8 cellular contexts compared by ENCODE assay signal in genomic region chr9:93453047-93453914, GRCh38. TPM values are rescaled to one million over a fixed set of nuclear protein-coding genes. Genes with fewer than 3 reads are reported as not detected.
DNase-seq lines count a peak whose midpoint lies in the region; ATAC-seq and TF ChIP-seq lines count a peak whose summit lies in the region.

Gene FAM120AOS, minus strand, starts transcription at chr9:93453581. Its CDS starts 872 bp downstream, at chr9:93452709.

- peak; percentile 56 for ATAC-seq in GM21447 (IDR thresholded peaks at IDR 0.05; ENCODE audit: unreplicated experiment)

- peak within 1 kb of the TSS; percentile 79 for H3K4me3 Mint-ChIP-seq in Calu3 (ENCODE audit: low read depth, unreplicated experiment)

- peak within 1 kb of the TSS; percentile 85 for H3K27ac Mint-ChIP-seq in Calu3 (ENCODE audit: unreplicated experiment)

- H3K27me3 Mint-ChIP-seq in Calu3 (ENCODE audit: unreplicated experiment): no peaks in the 10 kb centered on the region

- intact Hi-C loops in Calu3 (cut with micrococcal nuclease; ENCODE audit: unreplicated experiment): loop anchor here (2.0 kb wide), 1 partner anchor 14 kb away; no protein-coding TSS in a partner anchor

- peaks cover 53% of the 10 kb centered on the region for H3K36me3 Mint-ChIP-seq in Calu3 (ENCODE audit: insufficient read depth, unreplicated experiment)

- BruUV-seq in Calu3 (replicated peaks; lab: Mats Ljungman, UMichigan): TSS peak; percentile 38

- TF ChIP-seq CTCF in Calu3 (IDR thresholded peaks at IDR 0.05; ENCODE audit: unreplicated experiment): no peak

- CTCF ChIA-PET in Calu3 (lab: Charles Lee): interaction anchor here (0.6 to 1.5 kb wide), 4 partner anchors 12 to 778 kb away, joined by 3 to 7 read pairs (median 4); no protein-coding TSS in a partner anchor

- DNase-seq in Calu3: peak; percentile 85
- peak; percentile 83 for DNase-seq in HuH-7 (ENCODE audit: low spot score)
- peak; percentile 97 for DNase-seq in OCI-M1 (lab: John Stamatoyannopoulos, UW)
- peak; percentile 82 for DNase-seq in activated T-cell treated with anti-CD3 and anti-CD28 coated beads for 24 hours (ENCODE audit: low read depth)
- peak; percentile 91 for DNase-seq in epidermal melanocyte (ENCODE audit: insufficient read length, low spot score)
- peak; percentile 92 for DNase-seq in middle frontal gyrus (ENCODE audit: extremely low spot score, low spot score)
- DNase-seq in stimulated activated CD8-positive, alpha-beta memory T cell treated with anti-CD3 and anti-CD28 coated beads, Interleukin-2, amount 100 ng/mL, for 48 hours (ENCODE audit: low read depth in 2 of 2): peak; percentile 69 to 77

- peaks cover 2% of the 10 kb centered on the region for H3K9me3 Mint-ChIP-seq in Calu3 (ENCODE audit: low read depth, unreplicated experiment)

- H3K4me1 Mint-ChIP-seq in Calu3 (ENCODE audit: low read depth, unreplicated experiment): peaks cover 24% of the 10 kb centered on the region

RNA-seq across cellular contexts. Expression of gene FAM120AOS, which starts in this region (rescaled TPM):
- 50.5 and 53.4 TPM in 2 replicates for total RNA-seq in Calu3 (2022)

Comparison
In these comparisons a context has a peak if more than half of its experiments do, and no peak if none do; other contexts are left out.
1. Peak in every context shown above with its lines: DNase-seq and ATAC-seq.